ENCODE assay signal across 27 cellular contexts in the genomic region with DNA sequence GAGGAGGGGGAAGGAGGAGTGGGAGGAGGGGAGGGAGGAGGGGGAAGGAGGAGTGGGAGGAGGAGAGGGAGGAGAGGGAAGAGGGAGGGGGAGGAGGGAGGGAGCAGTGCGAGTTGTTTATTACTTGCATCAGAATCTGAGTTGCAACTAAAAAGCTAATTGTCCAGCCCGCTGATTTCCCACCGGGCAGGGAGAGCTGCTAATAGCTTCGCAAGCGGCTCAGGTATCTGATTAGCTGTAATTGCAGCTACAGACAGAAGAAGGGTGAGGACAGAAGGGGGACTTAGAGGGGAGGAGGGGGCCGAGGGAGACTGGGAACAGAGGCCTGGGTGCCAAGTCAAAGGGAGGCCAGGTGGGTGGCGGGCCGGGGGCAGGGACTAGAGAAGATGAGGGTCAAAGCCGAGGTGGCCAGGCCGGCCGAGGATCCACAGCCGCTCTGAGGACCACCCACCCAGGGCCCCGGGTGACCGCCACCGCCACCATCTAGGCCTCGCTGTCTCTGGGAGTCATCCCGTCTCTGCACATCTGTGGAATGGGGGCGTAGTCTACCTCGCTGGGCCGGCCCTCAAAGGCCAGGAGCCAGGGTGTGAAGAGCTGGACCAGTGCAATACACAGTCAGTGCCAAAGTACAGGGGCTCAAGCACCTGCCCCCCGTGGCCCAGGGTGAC. TPM values are rescaled to one million over a fixed set of nuclear protein-coding genes. Genes with fewer than 3 reads are reported as not detected.
DNase-seq lines count a peak whose midpoint lies in the region; ATAC-seq and TF ChIP-seq lines count a peak whose summit lies in the region.
"Had no signal": no experiment of that assay in that cellular context is flagged by ENCODE, and none has a peak within 500 bp of the region (broad histone marks: within the 10 kb centered on the region; RNA-seq: fewer than 3 reads in every experiment).

No MANE protein-coding gene starts in this region.

- H3K9me3 ChIP-seq in Panc1 (ENCODE audit: control insufficient read depth, insufficient read depth, low read depth, low read length) (no peaks in the 10 kb centered on the region), mesenchymal stem cell (ENCODE audit: control insufficient read depth, low read length) (peaks cover 10% of the 10 kb centered on the region)
- H3K9me3 ChIP-seq: suprapubic skin, upper lobe of right lung had no signal

- H3K9ac ChIP-seq in mesenchymal stem cell (ENCODE audit: low read length), result no peak overlapping the region

- no peak overlapping the region for H3K14ac ChIP-seq in mesenchymal stem cell (ENCODE audit: low read length in 2 of 2)

- no peak overlapping the region for H2BK5ac ChIP-seq in mesenchymal stem cell (ENCODE audit: low read depth, low read length, poor library complexity, severe bottlenecking)

- ATAC-seq in Panc1, result peak; percentile 58; the same call in 1 of the 2 replicates
- ATAC-seq: activated CD4-positive, CD25-positive, alpha-beta regulatory T cell treated with anti-CD3 and anti-CD28 coated beads, Interleukin-2, amount 50 U/mL, for 24 hours; left cardiac atrium; stimulated activated effector memory CD8-positive, alpha-beta T cell treated with anti-CD3 and anti-CD28 coated beads, Interleukin-12 subunit alpha, Interleukin-12 subunit beta, amount 100 ng/mL, for 72 hours; upper lobe of right lung had no signal

- H3K27me3 ChIP-seq in Panc1 (ENCODE audit: control insufficient read depth, insufficient read depth, low read length), result peaks cover 8% of the 10 kb centered on the region
- peaks cover 80 to 95% of the 10 kb centered on the region in 2 experiments for H3K27me3 ChIP-seq in mesenchymal stem cell (ENCODE audit: control insufficient read depth in 1 of 2, insufficient read depth in 1 of 2, low read length in 2 of 2)

- H3K79me1 ChIP-seq in mesenchymal stem cell (replicated peaks; ENCODE audit: low read length, poor library complexity, severe bottlenecking), result no peaks in the 10 kb centered on the region

- H4K91ac ChIP-seq in mesenchymal stem cell (ENCODE audit: low read length), result no peak overlapping the region

- no TSS peak for BruUV-seq in Panc1 (replicated peaks; lab: Mats Ljungman, UMichigan)

- H2AK5ac ChIP-seq in mesenchymal stem cell (ENCODE audit: low read length, severe bottlenecking), result no peak overlapping the region

- H3K4ac ChIP-seq in mesenchymal stem cell (ENCODE audit: low read depth in 1 of 2, low read length in 2 of 2), result no peak overlapping the region

- no peak overlapping the region for H2BK120ac ChIP-seq in mesenchymal stem cell (ENCODE audit: low read depth, low read length)

- H3K36me3 ChIP-seq in Panc1 (ENCODE audit: control insufficient read depth, insufficient read depth, low read length) (no peaks in the 10 kb centered on the region), mesenchymal stem cell (ENCODE audit: control insufficient read depth in 1 of 2, insufficient read depth in 2 of 2, low read depth in 1 of 2, low read length in 2 of 2) (no peaks in the 10 kb centered on the region)
- H3K36me3 ChIP-seq: SJSA1, suprapubic skin, upper lobe of right lung had no signal

- H3K4me3 ChIP-seq in Panc1 (ENCODE audit: low read depth in 2 of 2, low read length in 2 of 2), result no peak overlapping the region
- no peak overlapping the region for H3K4me3 ChIP-seq in mesenchymal stem cell (ENCODE audit: insufficient read depth in 1 of 2, low read depth in 1 of 2, low read length in 2 of 2)
- H3K4me3 ChIP-seq in foreskin fibroblast (ENCODE audit: low read depth in 1 of 2, low read length in 2 of 2), result no peak overlapping the region
- H3K4me3 ChIP-seq: SJSA1, suprapubic skin, upper lobe of right lung had no signal

- POLR2A ChIA-PET in Panc1 (lab: Charles Lee), result interaction anchor here (0.6 kb wide), 1 partner anchor 163 kb away, joined by 4 read pairs; no protein-coding TSS in a partner anchor

- H3K4me1 ChIP-seq in Panc1 (ENCODE audit: control insufficient read depth, insufficient read depth, low read length) (peaks cover 12% of the 10 kb centered on the region), mesenchymal stem cell (ENCODE audit: control insufficient read depth, insufficient read depth, low read depth, low read length) (peaks cover 10% of the 10 kb centered on the region)
- H3K4me1 ChIP-seq: upper lobe of right lung had no signal

- in situ Hi-C loops in Panc1 (cut with HindIII; ENCODE audit: low pct_unique_long_range_greater_than_20kb, low sequenced_read_pairs) (no loop called here), ACHN (cut with HindIII; ENCODE audit: low pct_ligation_motif_present, low pct_unique_long_range_greater_than_20kb, low sequenced_read_pairs) (no loop called here)

- no peak overlapping the region for H2BK15ac ChIP-seq in mesenchymal stem cell (ENCODE audit: low read depth, poor library complexity, severe bottlenecking)

- H3K18ac ChIP-seq in mesenchymal stem cell (ENCODE audit: low read depth in 1 of 2, low read length in 2 of 2), result no peak overlapping the region

- H2AFZ ChIP-seq in mesenchymal stem cell (ENCODE audit: low read depth, low read length), result no peak overlapping the region

- peak; percentile 56 for DNase-seq in NCI-H146 (lab: John Stamatoyannopoulos, UW)
- DNase-seq in NCI-H146 treated with DMSO at 0.1 percent for 48 hours (lab: John Stamatoyannopoulos, UW; ENCODE audit: unreplicated experiment), result no peak
- DNase-seq in COR-L47 (lab: John Stamatoyannopoulos, UW), result peak; percentile 75
- DNase-seq in Panc1 (ENCODE audit: low read depth, low spot score), result no peak
- no peak for DNase-seq in mesenchymal stem cell
- DNase-seq in OCI-M1 (lab: John Stamatoyannopoulos, UW), result no peak
- no peak for DNase-seq in foreskin fibroblast
- no peak for DNase-seq in ACHN
- DNase-seq: activated CD4-positive, alpha-beta memory T cell treated with anti-CD3 and anti-CD28 coated beads for 36 hours; activated naive CD4-positive, alpha-beta T cell treated with Interleukin-2 at 50 U/mL for 16 hours; caudate nucleus; cortex of kidney; DMS79 treated with DMSO at 0.1 percent for 48 hours; effector memory CD4-positive, alpha-beta T cell; GF-D8; hypothalamus; Kasumi-1; left cardiac atrium; NCI-H187 treated with DMSO at 0.1 percent for 48 hours; RPMI8226; upper lobe of right lung had no signal

- peak overlapping the region; percentile 17 for H4K8ac ChIP-seq in mesenchymal stem cell (ENCODE audit: low read length)

- intact Hi-C loops in Panc1 (cut with micrococcal nuclease; ENCODE audit: unreplicated experiment), result no loop called here

- no peak for TF ChIP-seq CTCF in Panc1 (IDR thresholded peaks at IDR 0.05)
- no peak for TF ChIP-seq CTCF in foreskin fibroblast (IDR thresholded peaks at IDR 0.05; ENCODE audit: low read depth, low read length)

- no peak overlapping the region for H3K23ac ChIP-seq in mesenchymal stem cell (ENCODE audit: low read length in 2 of 2)

- CTCF ChIA-PET in Panc1 (lab: Charles Lee), result interaction anchor here (0.7 kb wide), 1 partner anchor 211 kb away, joined by 5 read pairs; no protein-coding TSS in a partner anchor

- 74% methylated on average over 21 of the region's 21 CpGs for WGBS in mesenchymal stem cell

- no peak overlapping the region for H2BK12ac ChIP-seq in mesenchymal stem cell (ENCODE audit: low read length in 2 of 2)

- H3K27ac ChIP-seq in Panc1 (ENCODE audit: low read length), result no peak overlapping the region
- H3K27ac ChIP-seq in mesenchymal stem cell (ENCODE audit: low read length, poor library complexity, severe bottlenecking), result no peak overlapping the region
- H3K27ac ChIP-seq: A549, epithelial cell of prostate, SJSA1, suprapubic skin, upper lobe of right lung had no signal

- no peak overlapping the region for H3K4me2 ChIP-seq in mesenchymal stem cell (ENCODE audit: low read length, poor library complexity, severe bottlenecking)

RNA-seq across cellular contexts. Expression of gene MICALL2, which starts 54.3 kb away (rescaled TPM):
- 144 TPM for total RNA-seq in Panc1 (2021; ENCODE audit: unreplicated experiment)
- polyA plus RNA-seq in Panc1 (2012; ENCODE audit: insufficient read length), result 127 TPM
- 31.0 TPM for polyA plus RNA-seq in mesenchymal stem cell (2013, experiment 1 of 2)
- 31.5 TPM for polyA plus RNA-seq in mesenchymal stem cell (2013, experiment 2 of 2)

Comparison
In these comparisons a context has a peak if more than half of its experiments do, and no peak if none do; other contexts are left out.
1. DNase-seq: peak in NCI-H146 (single experiment) and COR-L47 (single experiment); none in NCI-H146 treated with DMSO at 0.1 percent for 48 hours (single experiment), Panc1 (single experiment), mesenchymal stem cell (single experiment), OCI-M1 (single experiment), foreskin fibroblast (0 of 2) and ACHN (single experiment).